In genomic region chr3:128324911-128325592, GRCh38 we compare ENCODE assay signal across 1 cellular context.
TF ChIP-seq lines count a peak whose summit lies in the region.

No MANE protein-coding gene starts in this region.

TF ChIP-seq in GM23338, 12 proteins besides CTCF, POLR2A, EP300 and RAD21 (continued from another document):
- TF ChIP-seq ZNF462 (CRISPR knock-in tag; IDR thresholded peaks at IDR 0.05) = no peak
